In the genomic region with DNA sequence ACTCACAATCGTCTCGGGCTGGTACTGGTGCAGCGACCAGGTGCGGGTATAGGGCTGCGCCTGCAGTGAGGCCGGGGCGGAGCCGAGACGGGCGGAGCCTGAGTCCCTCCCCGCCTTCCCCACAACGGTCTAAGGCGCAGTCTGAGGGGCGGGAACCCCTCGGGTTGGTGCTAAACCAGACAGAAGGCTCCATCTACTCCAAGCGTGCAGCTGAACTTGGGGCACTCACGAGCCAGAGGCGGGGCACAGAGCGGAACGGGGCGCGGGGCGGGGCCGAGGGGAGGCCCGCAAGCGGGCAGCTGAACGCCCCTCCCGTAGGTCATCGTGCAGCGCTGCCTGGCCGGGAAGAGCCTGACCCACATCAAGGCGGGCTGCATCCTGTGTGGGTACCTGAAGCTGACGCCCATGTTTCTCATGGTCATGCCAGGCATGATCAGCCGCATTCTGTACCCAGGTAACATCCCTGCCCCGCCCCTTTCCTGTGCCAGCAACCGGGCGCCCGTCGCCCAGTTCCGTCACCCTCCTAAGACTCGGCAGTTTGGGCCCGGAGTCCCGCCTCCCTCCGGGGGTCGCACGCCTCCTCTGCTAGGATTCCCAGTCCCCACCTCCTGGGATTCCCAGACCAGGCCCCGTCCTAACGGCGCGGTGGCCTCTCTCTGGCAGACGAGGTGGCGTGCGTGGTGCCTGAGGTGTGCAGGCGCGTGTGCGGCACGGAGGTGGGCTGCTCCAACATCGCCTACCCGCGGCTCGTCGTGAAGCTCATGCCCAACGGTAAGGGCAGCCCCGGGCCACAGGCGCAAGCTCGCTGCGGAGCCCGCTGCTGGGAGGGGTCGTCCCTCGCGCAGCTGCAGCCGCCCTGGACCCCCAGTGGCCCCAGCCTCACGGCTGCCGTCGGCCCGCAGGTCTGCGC, we compare ENCODE assay signal across 8 cellular contexts. TPM values are rescaled to one million over a fixed set of nuclear protein-coding genes. Genes with fewer than 3 reads are reported as not detected.
DNase-seq lines count a peak whose midpoint lies in the region; ATAC-seq and TF ChIP-seq lines count a peak whose summit lies in the region.

No MANE protein-coding gene starts in this region.

- peak; percentile 74 for ATAC-seq in Right ventricle myocardium inferior
- ATAC-seq in HG03066 (IDR thresholded peaks at IDR 0.05; ENCODE audit: low read depth, unreplicated experiment): peak; percentile 71

- H3K9me3 ChIP-seq in neuron (ENCODE audit: low read length) (peaks cover 2% of the 10 kb centered on the region), transverse colon (no peaks in the 10 kb centered on the region)

- no peak for TF ChIP-seq EP300 in transverse colon (IDR thresholded peaks at IDR 0.05; ENCODE audit: low read depth)

- peak overlapping the region; percentile 81 for H3K4me3 Mint-ChIP-seq in activated T-cell treated with anti-CD3 and anti-CD28 coated beads, Interleukin-2, amount 50 U/mL, for 24 hours

- H3K4me1 Mint-ChIP-seq in activated T-cell treated with anti-CD3 and anti-CD28 coated beads, Interleukin-2, amount 50 U/mL, for 24 hours (ENCODE audit: low read depth): peaks cover 11% of the 10 kb centered on the region

- in situ Hi-C loops in transverse colon (cut with MboI; ENCODE audit: low pct_ligation_motif_present in 1 of 4, low pct_unique_long_range_greater_than_20kb in 1 of 4, low sequenced_read_pairs in 3 of 4): loop anchor here in 1 of 4 donors (25.0 kb wide), 1 partner anchor 101 kb away; the partner anchor contains the start of gene ITGAD

- peak overlapping the region; percentile 55 for H3K27ac Mint-ChIP-seq in activated T-cell treated with anti-CD3 and anti-CD28 coated beads, Interleukin-2, amount 50 U/mL, for 24 hours

- WGBS in transverse colon (ENCODE audit: low coverage in 1 of 2), 2 donors: 14% methylated on average over 64 of the region's 77 CpGs; no CpG with 5 or more reads in 1 of the 2 donors

- peaks cover 5% of the 10 kb centered on the region for H3K4me1 ChIP-seq in neuron (ENCODE audit: insufficient read depth, low read length)
- H3K4me1 ChIP-seq in transverse colon: peaks cover 4 to 29% (median 17%) of the 10 kb centered on the region in 4 donors

- DNase-seq in Right ventricle myocardium inferior (ENCODE audit: missing footprints): peak; percentile 81
- DNase-seq in cardiac septum (ENCODE audit: low spot score): no peak
- DNase-seq in NCI-H69 (lab: John Stamatoyannopoulos, UW): peak; percentile 82
- peak; percentile 80 for DNase-seq in activated T-cell treated with anti-CD3 and anti-CD28 coated beads, Interleukin-2, amount 50 U/mL, for 24 hours
- no peak for DNase-seq in fibroblast of mammary gland (ENCODE audit: low read depth)
- peak; percentile 81 for DNase-seq in transverse colon

- peaks cover 30% of the 10 kb centered on the region for H3K36me3 Mint-ChIP-seq in activated T-cell treated with anti-CD3 and anti-CD28 coated beads, Interleukin-2, amount 50 U/mL, for 24 hours (ENCODE audit: low read depth)

- H3K27me3 Mint-ChIP-seq in activated T-cell treated with anti-CD3 and anti-CD28 coated beads, Interleukin-2, amount 50 U/mL, for 24 hours: no peaks in the 10 kb centered on the region

- H3K27ac ChIP-seq in transverse colon: peak overlapping the region; percentile 18 to 57 (median 30)

- TF ChIP-seq CTCF in fibroblast of mammary gland (conservative IDR thresholded peaks at IDR 0.05; ENCODE audit: control insufficient read depth, insufficient read depth, low read depth, low read length) (no peak), transverse colon (IDR thresholded peaks at IDR 0.05) (no peak)

- intact Hi-C loops in Right ventricle myocardium inferior (cut with DNase I) (no loop called here), cardiac septum (cut with DNase I) (no loop called here), transverse colon (cut with DNase I; ENCODE audit: low total_unique reads) (no loop called here)

- TF ChIP-seq POLR2A in transverse colon (IDR thresholded peaks at IDR 0.05): peak; percentile 52

- no peaks in the 10 kb centered on the region for H3K27me3 ChIP-seq in neuron (ENCODE audit: insufficient read depth, low read length)
- peaks cover 8% of the 10 kb centered on the region for H3K27me3 ChIP-seq in transverse colon

- H2AFZ ChIP-seq in neuron (ENCODE audit: low read depth, low read length): peak overlapping the region; percentile 22

- peaks cover 42% of the 10 kb centered on the region for H3K36me3 ChIP-seq in neuron (ENCODE audit: insufficient read depth, low read length)
- peaks cover 0 to 5% (median 0%) of the 10 kb centered on the region in 4 donors for H3K36me3 ChIP-seq in transverse colon

- H3K9me3 Mint-ChIP-seq in activated T-cell treated with anti-CD3 and anti-CD28 coated beads, Interleukin-2, amount 50 U/mL, for 24 hours: no peaks in the 10 kb centered on the region

- peak overlapping the region; percentile 46 for H3K4me3 ChIP-seq in fibroblast of mammary gland (ENCODE audit: control insufficient read depth, low read depth, low read length)
- peak overlapping the region; percentile 27 for H3K4me3 ChIP-seq in neuron (ENCODE audit: low read length)
- H3K4me3 ChIP-seq in transverse colon: peak overlapping the region; percentile 26 to 54 (median 41)

RNA-seq across cellular contexts. Expression of gene SLC5A2, which starts 5.1 kb away (rescaled TPM):
- total RNA-seq in Right ventricle myocardium inferior: not detected
- not detected for total RNA-seq in cardiac septum
- total RNA-seq in transverse colon: not detected

RNA-seq across cellular contexts. Expression of gene TGFB1I1, which starts 16.0 kb away (rescaled TPM):
- total RNA-seq in Right ventricle myocardium inferior (19.9 TPM), cardiac septum (57.8 TPM), transverse colon (100 to 1,000 TPM in 1 of 4 donors, 10 to 100 TPM in 3; 43.0 to 102 (median 61.4) TPM)

RNA-seq across cellular contexts. Expression of gene RUSF1, which starts 20.2 kb away (rescaled TPM):
- total RNA-seq in Right ventricle myocardium inferior: 19.9 TPM
- total RNA-seq in cardiac septum: 32.6 TPM
- total RNA-seq in transverse colon: 10 to 100 TPM; 49.2 to 86.5 (median 71.3) TPM

RNA-seq across cellular contexts. Expression of gene ARMC5, which starts 28.7 kb away (rescaled TPM):
- 5.5 TPM for total RNA-seq in Right ventricle myocardium inferior
- 6.2 TPM for total RNA-seq in cardiac septum
- total RNA-seq in transverse colon: 10 to 100 TPM in 1 of 4 donors, 1 to 10 TPM in 3; 3.2 to 17.6 (median 8.4) TPM

RNA-seq across cellular contexts. Expression of gene AHSP, which starts 39.7 kb away (rescaled TPM):
- not detected for total RNA-seq in Right ventricle myocardium inferior
- total RNA-seq in cardiac septum: 1.7 TPM
- total RNA-seq in transverse colon: not detected

Comparison
In these comparisons a context has a peak if more than half of its experiments do, and no peak if none do; other contexts are left out.
1. DNase-seq: peak in Right ventricle myocardium inferior (single experiment), NCI-H69 (single experiment), activated T-cell treated with anti-CD3 and anti-CD28 coated beads, Interleukin-2, amount 50 U/mL, for 24 hours (single experiment) and transverse colon (single experiment); none in cardiac septum (single experiment) and fibroblast of mammary gland (single experiment).
2. Peak in every context shown above with its lines, with median percentiles within 50 percentile points of each other: H3K4me3 ChIP-seq.